Comparison of ENCODE assay signal across 9 cellular contexts in the genomic region with DNA sequence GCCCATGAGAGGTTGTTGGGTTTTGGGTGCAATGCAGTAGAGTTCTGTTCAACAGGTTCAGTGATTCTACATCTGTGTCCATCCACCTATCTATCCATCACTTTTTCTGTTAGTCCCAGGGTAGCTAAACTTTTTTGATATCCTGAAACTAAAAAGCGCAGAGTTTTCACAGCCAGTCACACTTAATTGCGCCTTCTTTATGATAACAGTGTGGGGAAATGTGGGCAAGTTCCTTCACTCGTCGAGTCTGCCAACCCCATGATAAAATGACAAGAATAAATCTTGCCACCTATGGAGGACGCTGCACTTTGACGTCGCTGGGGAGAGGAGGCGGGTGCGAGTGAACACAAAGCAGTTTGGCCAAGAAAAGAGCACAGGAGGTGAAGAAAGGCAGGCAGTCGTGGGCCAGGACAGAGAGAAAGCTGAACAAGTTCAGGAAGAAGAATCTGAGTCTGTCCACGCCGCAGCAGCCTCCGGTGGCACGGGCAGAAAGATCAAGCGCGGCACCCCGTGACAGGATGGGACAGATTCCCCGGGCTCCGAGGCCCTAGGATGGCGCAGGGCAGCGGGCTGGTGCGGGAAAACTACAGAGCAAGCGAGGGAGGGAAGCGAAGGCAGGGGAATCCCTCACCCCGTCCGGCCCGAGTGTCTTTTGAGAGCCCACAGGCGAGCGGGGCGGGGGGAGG. TPM values are rescaled to one million over a fixed set of nuclear protein-coding genes. Genes with fewer than 3 reads are reported as not detected.
DNase-seq lines count a peak whose midpoint lies in the region; ATAC-seq and TF ChIP-seq lines count a peak whose summit lies in the region.
"Had no signal": no experiment of that assay in that cellular context is flagged by ENCODE, and none has a peak within 500 bp of the region (broad histone marks: within the 10 kb centered on the region; RNA-seq: fewer than 3 reads in every experiment).

No MANE protein-coding gene starts in this region.

- H3K79me2 ChIP-seq in neural progenitor cell (ENCODE audit: low read depth): peaks cover 28% of the 10 kb centered on the region

- H3K27ac ChIP-seq in brain microvascular endothelial cell (no peak overlapping the region), neural progenitor cell (no peak overlapping the region)

- H3K27me3 ChIP-seq in brain microvascular endothelial cell (replicated peaks) (peaks cover 65% of the 10 kb centered on the region), neural progenitor cell (peaks cover 70% of the 10 kb centered on the region)

- H3F3A ChIP-seq in neural progenitor cell (ENCODE audit: low read depth): peaks cover 72% of the 10 kb centered on the region

- H3K4me3 ChIP-seq in brain microvascular endothelial cell (ENCODE audit: low read depth, low read length): peak overlapping the region; percentile 15
- peak overlapping the region; percentile 51 for H3K4me3 ChIP-seq in neural progenitor cell

- TF ChIP-seq CTCF in brain microvascular endothelial cell (IDR thresholded peaks at IDR 0.05; ENCODE audit: low read depth, low read length, missing control alignments): no peak
- TF ChIP-seq CTCF in neural progenitor cell (IDR thresholded peaks at IDR 0.05): no peak

- peak overlapping the region; percentile 83 for H3K4me2 ChIP-seq in neural progenitor cell

- in situ Hi-C loops in brain microvascular endothelial cell (cut with HindIII; ENCODE audit: low pct_ligation_motif_present, low sequenced_read_pairs): no loop called here

- peaks cover 74% of the 10 kb centered on the region for H3K4me1 ChIP-seq in neural progenitor cell

- H3K9ac ChIP-seq in neural progenitor cell: no peak overlapping the region

- peak overlapping the region; percentile 1 for H3K27ac Mint-ChIP-seq in neural progenitor cell

- peak overlapping the region; percentile 1 for H2AFZ ChIP-seq in neural progenitor cell (replicated peaks)

- peaks cover 56% of the 10 kb centered on the region for H3K4me1 Mint-ChIP-seq in neural progenitor cell

- peaks cover 38% of the 10 kb centered on the region for H3K27me3 Mint-ChIP-seq in neural progenitor cell (ENCODE audit: insufficient read depth, low read depth)

- DNase-seq in NCI-H748 (lab: John Stamatoyannopoulos, UW; ENCODE audit: unreplicated experiment) (peak; percentile 54), NCI-H748 treated with DMSO at 0.1 percent for 48 hours (lab: John Stamatoyannopoulos, UW) (no peak), brain microvascular endothelial cell (no peak), neural progenitor cell (ENCODE audit: low spot score) (no peak), HCEC 1CT (no peak), activated gamma-delta T cell treated with Interleukin-2 at 50 U/mL for 16 hours (no peak), mucosa of gallbladder (ENCODE audit: low spot score) (no peak)

- H3K36me3 Mint-ChIP-seq in neural progenitor cell: no peaks in the 10 kb centered on the region

- no peaks in the 10 kb centered on the region for H3K36me3 ChIP-seq in brain microvascular endothelial cell (replicated peaks)
- H3K36me3 ChIP-seq in neural progenitor cell: peaks cover 10% of the 10 kb centered on the region

- H3K4me3 Mint-ChIP-seq in neural progenitor cell: peak overlapping the region; percentile 80

- peaks cover 59% of the 10 kb centered on the region for H4K20me1 ChIP-seq in neural progenitor cell (ENCODE audit: low read depth)

- peak; percentile 11 for ATAC-seq in HG03196 (IDR thresholded peaks at IDR 0.05; ENCODE audit: unreplicated experiment)

- no peaks in the 10 kb centered on the region for H3K9me3 ChIP-seq in neural progenitor cell (ENCODE audit: low read depth)

- H3K9me3 Mint-ChIP-seq in neural progenitor cell: no peaks in the 10 kb centered on the region

RNA-seq across cellular contexts. Expression of gene SP8, which starts 9.2 kb away (rescaled TPM):
- total RNA-seq in neural progenitor cell (ENCODE audit: low replicate concordance) (19.8 and 60.7 TPM in 2 replicates), mucosa of gallbladder (not detected)
- total RNA-seq: lung microvascular endothelial cell had no signal

Comparison
In these comparisons a context has a peak if more than half of its experiments do, and no peak if none do; other contexts are left out.
1. RNA of gene SP8, which starts 9.2 kb away (total RNA-seq): 19.8 to 60.7 TPM in neural progenitor cell; not detected in mucosa of gallbladder (single experiment); every median in the first group is over 10 times any median in the second.